In genomic region chr4:167602157-167602556, GRCh38 we compare ENCODE assay signal across 21 cellular contexts.
"Had no signal": no experiment of that assay in that cellular context is flagged by ENCODE, and none has a peak within 500 bp of the region (broad histone marks: within the 10 kb centered on the region; RNA-seq: fewer than 3 reads in every experiment).

No MANE protein-coding gene starts in this region.

- H2AFZ ChIP-seq: hepatocyte, neural progenitor cell had no signal

- H3K36me3 Mint-ChIP-seq: natural killer cell treated with Interleukin-12 subunit alpha and Interleukin-12 subunit beta and Interleukin-15 and Interleukin-18, amount 100 ng/mL, for 72 hours; neural progenitor cell had no signal

- FAIRE-seq: endothelial cell of umbilical vein, small intestine had no signal

- DNase-seq: colonic mucosa; dermis blood vessel endothelial cell; endodermal cell; foreskin fibroblast; lower lobe of right lung; mesenchymal stem cell; midbrain; nucleus accumbens; ovary; right cardiac atrium; small intestine; stimulated activated CD4-positive, alpha-beta T cell treated with anti-CD3 and anti-CD28 coated beads, Interleukin-12 subunit alpha, Interleukin-12 subunit beta, amount 100 ng/mL, for 4 hours; stimulated activated naive CD4-positive, alpha-beta T cell; stomach; substantia nigra; trophoblast cell had no signal

- H3K9me3 ChIP-seq: colonic mucosa, esophagus muscularis mucosa, lower lobe of right lung, ovary, stomach had no signal

- H3K9me3 Mint-ChIP-seq: endodermal cell, neural progenitor cell had no signal

- H3K27ac Mint-ChIP-seq: endodermal cell; natural killer cell treated with Interleukin-12 subunit alpha and Interleukin-12 subunit beta and Interleukin-15 and Interleukin-18, amount 100 ng/mL, for 72 hours; neural progenitor cell had no signal

- H3K79me2 ChIP-seq: hepatocyte had no signal

- H3K4me2 ChIP-seq: hepatocyte, neural progenitor cell had no signal

- H3K27me3 ChIP-seq: colonic mucosa, esophagus muscularis mucosa, hepatocyte, neural progenitor cell, ovary, stomach had no signal

- H3K4me3 Mint-ChIP-seq: endodermal cell; natural killer cell treated with Interleukin-12 subunit alpha and Interleukin-12 subunit beta and Interleukin-15 and Interleukin-18, amount 100 ng/mL, for 72 hours; neural progenitor cell had no signal

- H3K36me3 ChIP-seq: colonic mucosa, esophagus muscularis mucosa, lower lobe of right lung, neural progenitor cell, ovary, stomach had no signal

- H3K4me1 ChIP-seq: colonic mucosa, esophagus muscularis mucosa, lower lobe of right lung, neural progenitor cell, stomach had no signal

- ATAC-seq: lower lobe of right lung; natural killer cell treated with Interleukin-12 subunit alpha and Interleukin-12 subunit beta and Interleukin-15 and Interleukin-18, amount 100 ng/mL, for 72 hours; right cardiac atrium had no signal

- H3K27me3 Mint-ChIP-seq: natural killer cell treated with Interleukin-12 subunit alpha and Interleukin-12 subunit beta and Interleukin-15 and Interleukin-18, amount 100 ng/mL, for 72 hours had no signal

- H3K9ac ChIP-seq: neural progenitor cell had no signal

- H3K27ac ChIP-seq: colonic mucosa, esophagus muscularis mucosa, hepatocyte, lower lobe of right lung, neural progenitor cell, ovary, stomach had no signal

- H3K4me3 ChIP-seq: colonic mucosa, esophagus muscularis mucosa, hepatocyte, lower lobe of right lung, neural progenitor cell, ovary, stomach had no signal

- H3K4me1 Mint-ChIP-seq: endodermal cell, neural progenitor cell had no signal
